In the genomic region with DNA sequence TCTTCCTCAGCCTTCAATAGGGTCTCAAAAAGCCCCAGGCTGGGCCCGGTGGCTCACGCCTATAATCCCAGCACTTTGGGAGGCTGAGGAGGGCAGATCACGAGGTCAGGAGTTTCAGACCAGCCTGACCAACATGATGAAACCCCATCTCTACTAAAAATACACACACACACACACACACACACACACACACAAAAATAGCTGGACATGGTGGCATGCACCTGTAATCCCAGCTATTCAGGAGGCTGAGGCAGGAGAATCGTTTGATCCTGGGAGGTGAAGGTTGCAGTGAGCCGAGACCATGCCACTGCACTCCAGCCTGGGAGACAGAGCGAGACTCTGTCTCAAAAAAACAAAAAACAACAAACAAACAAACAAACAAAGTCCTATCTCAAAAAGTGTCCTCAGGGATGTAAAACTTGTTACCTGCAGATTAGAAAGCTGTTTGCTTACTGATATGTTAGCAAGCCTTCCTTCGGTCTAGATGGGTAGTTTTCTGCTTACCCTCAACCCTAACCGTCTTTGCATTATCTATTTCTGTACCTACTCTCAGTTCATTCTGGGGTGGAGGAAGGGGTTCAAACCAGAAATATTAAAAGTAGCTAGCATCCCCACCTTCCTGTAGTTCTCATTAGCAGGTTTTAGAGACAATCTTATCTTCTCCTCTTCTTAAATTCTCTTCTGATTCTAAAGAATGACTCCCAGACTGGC, we compare ENCODE assay signal across 10 cellular contexts. TPM values are rescaled to one million over a fixed set of nuclear protein-coding genes. Genes with fewer than 3 reads are reported as not detected.
A peak's percentile ranks its signal among the peaks of the same experiment; 100 is the strongest.
DNase-seq lines count a peak whose midpoint lies in the region; ATAC-seq, FAIRE-seq and TF ChIP-seq lines count a peak whose summit lies in the region.
"Not testable (repeated sequence)": the region's sequence is repeated elsewhere in the genome, so short reads cannot be mapped to it uniquely, and the experiment has no call there.
"Had no signal": no experiment of that assay in that cellular context is flagged by ENCODE, and none has a peak within 500 bp of the region (broad histone marks: within the 10 kb centered on the region; RNA-seq: fewer than 3 reads in every experiment).

No MANE protein-coding gene starts in this region.

- not testable (repeated sequence) for H4K20me1 ChIP-seq in SU-DHL-6 (ENCODE audit: low read depth, low read length); GM12878 (ENCODE audit: control insufficient read depth, insufficient read depth)

- H3K4me2 ChIP-seq in SU-DHL-6 (ENCODE audit: low read depth, low read length, poor library complexity, severe bottlenecking), result peak overlapping the region; percentile 90
- peak overlapping the region; percentile 91 for H3K4me2 ChIP-seq in GM12878 (ENCODE audit: control insufficient read depth, insufficient read depth)

- H3K9ac ChIP-seq in SU-DHL-6 (ENCODE audit: low read length) (peak overlapping the region; percentile 77), GM12878 (ENCODE audit: control insufficient read depth, insufficient read depth, low read length) (peak overlapping the region; percentile 64)

- not testable (repeated sequence) for BruUV-seq in GM12878 (replicated peaks; lab: Mats Ljungman, UMichigan)

- CTCF ChIA-PET in GM12878 (lab: Yijun Ruan, JAX), result interaction anchor here (0.9 to 4.4 kb wide), 14 partner anchors 9 to 188 kb away, joined by 3 to 70 read pairs (median 7); no protein-coding TSS in a partner anchor

- not testable (repeated sequence) for TF ChIP-seq CTCF in GM12864 (IDR thresholded peaks at IDR 0.05; ENCODE audit: low read depth, low read length, missing control alignments); SU-DHL-6 (IDR thresholded peaks at IDR 0.05; ENCODE audit: insufficient read depth, low read length, poor library complexity, severe bottlenecking); GM12878 (IDR thresholded peaks at IDR 0.05 in 2 of 3, conservative IDR thresholded peaks at IDR 0.05 in 1 of 3; ENCODE audit: control insufficient read depth in 2 of 3, extremely low read depth in 1 of 3, insufficient read depth in 1 of 3, low read depth in 3 of 3, low read length in 3 of 3); neutrophil (IDR thresholded peaks at IDR 0.05)

- not testable (repeated sequence) for TF ChIP-seq POLR2A in GM12878 (IDR thresholded peaks at IDR 0.05; ENCODE audit: low read depth, low read length)

- in situ Hi-C loops in GM12878 (cut with MboI), result loop anchor here (25.0 kb wide), 1 partner anchor 1212 kb away; the partner anchor contains the start of gene MDM4

- H3K27me3 ChIP-seq in SU-DHL-6 (ENCODE audit: low read length); GM12878 (replicated peaks in 1 of 2; ENCODE audit: control insufficient read depth in 2 of 2, insufficient read depth in 2 of 2, low read length in 1 of 2); neutrophil: not testable (repeated sequence)

- ATAC-seq in GM19025 (IDR thresholded peaks at IDR 0.05; ENCODE audit: low read depth, unreplicated experiment) (peak; percentile 7), GM21723 (IDR thresholded peaks at IDR 0.05; ENCODE audit: unreplicated experiment) (peak; percentile 39), HG03442 (IDR thresholded peaks at IDR 0.05; ENCODE audit: unreplicated experiment) (peak; percentile 16), GM12878 (peak; percentile 53)

- peaks cover 84% of the 10 kb centered on the region for H3F3A ChIP-seq in SU-DHL-6 (ENCODE audit: insufficient read depth)

- WGBS in GM12878 (ENCODE audit: insufficient coverage, insufficient replicate concordance, low lambda C conversion rate, missing lambda C conversion rate), result 1% methylated on average over 8 of the region's 8 CpGs

- TF ChIP-seq RAD21 in GM12878 (IDR thresholded peaks at IDR 0.05; ENCODE audit: insufficient read depth, low read depth, low read length), result not testable (repeated sequence)

- POLR2A ChIA-PET in GM12878 (lab: Charles Lee), result interaction anchor here (0.6 to 4.4 kb wide), 9 partner anchors 7 to 23 kb away, joined by 3 to 146 read pairs (median 6); no protein-coding TSS in a partner anchor

- RAD21 ChIA-PET in GM12878 (lab: Charles Lee; ENCODE audit: unreplicated experiment), result interaction anchor here (0.6 to 2.8 kb wide), 13 partner anchors 9 to 264 kb away, joined by 3 to 23 read pairs (median 5); no protein-coding TSS in a partner anchor

- not testable (repeated sequence) for FAIRE-seq in GM12878 (lab: Jason Lieb, UNC)

- DNase-seq in GM12864 (ENCODE audit: low read depth); GM12878 (ENCODE audit: low read depth, low spot score): not testable (repeated sequence)

- SMC1A ChIA-PET in GM12878 (lab: Charles Lee; ENCODE audit: uncharacterized antibody, unreplicated experiment), result interaction anchor here (1.0 to 3.5 kb wide), 8 partner anchors 10 to 156 kb away, joined by 3 to 74 read pairs (median 8); no protein-coding TSS in a partner anchor

- not testable (repeated sequence) for H3K9me2 ChIP-seq in SU-DHL-6 (replicated peaks; ENCODE audit: insufficient read depth, low read length)

- H3K4me1 ChIP-seq in GM12878 (ENCODE audit: control insufficient read depth, insufficient read depth, low read length) (peaks cover 58% of the 10 kb centered on the region), neutrophil (ENCODE audit: control insufficient read depth in 1 of 2, insufficient read depth in 1 of 2, low read depth in 1 of 2, low read length in 1 of 2) (peaks cover 57 to 62% of the 10 kb centered on the region in 2 experiments)

- peaks cover 35% of the 10 kb centered on the region for H3K79me2 ChIP-seq in SU-DHL-6 (ENCODE audit: insufficient read depth, low read length)
- H3K79me2 ChIP-seq in GM12878 (ENCODE audit: control insufficient read depth, insufficient read depth, low read length), result peaks cover 11% of the 10 kb centered on the region

- H2AFZ ChIP-seq in SU-DHL-6 (ENCODE audit: low read depth, low read length, severe bottlenecking), result not testable (repeated sequence)
- H2AFZ ChIP-seq in GM12878 (ENCODE audit: control insufficient read depth, low read depth, low read length), result peak overlapping the region; percentile 11; the same call in 1 of the 2 replicates

- H3K36me3 ChIP-seq in SU-DHL-6 (ENCODE audit: low read length); GM12878 (ENCODE audit: control insufficient read depth in 2 of 2, insufficient read depth in 2 of 2, low read length in 1 of 2); neutrophil: not testable (repeated sequence)

- TF ChIP-seq EP300 in GM12878 (IDR thresholded peaks at IDR 0.05; ENCODE audit: borderline replicate concordance in 1 of 2, control insufficient read depth in 1 of 2, low read depth in 2 of 2, low read length in 2 of 2), result not testable (repeated sequence)

- H3K4me3 ChIP-seq in GM12864 (ENCODE audit: low read depth, low read length) (peak overlapping the region; percentile 39), SU-DHL-6 (ENCODE audit: insufficient read depth, low read length, poor library complexity, severe bottlenecking) (peak overlapping the region; percentile 41), GM12878 (peak overlapping the region; percentile 43)
- not testable (repeated sequence) for H3K4me3 ChIP-seq in neutrophil (ENCODE audit: low read depth in 1 of 2, low read length in 1 of 2)

- peak overlapping the region; percentile 99 for H3K27ac ChIP-seq in SU-DHL-6 (ENCODE audit: low read depth, low read length)
- H3K27ac ChIP-seq in GM12878 (ENCODE audit: control insufficient read depth, insufficient read depth), result peak overlapping the region; percentile 80
- H3K27ac ChIP-seq in neutrophil, result peak overlapping the region; percentile 75

- H3K9me3 ChIP-seq in SU-DHL-6 (ENCODE audit: insufficient read depth, low read length); GM12878 (replicated peaks; ENCODE audit: control insufficient read depth, insufficient read depth, low read length); neutrophil: not testable (repeated sequence)

- intact Hi-C loops in GM12878 (cut with micrococcal nuclease; ENCODE audit: unreplicated experiment), result loop anchor here (1.0 kb wide), 1 partner anchor 11 kb away; no protein-coding TSS in a partner anchor

TF ChIP-seq in GM12878, 131 proteins besides CTCF, POLR2A, EP300 and RAD21 (continues in another document):
- peak; percentile 82; the same call in 1 of the 2 replicates for TF ChIP-seq HDGF (IDR thresholded peaks at IDR 0.05)

RNA-seq across cellular contexts. Expression of gene BTG2, which starts 5.4 kb away (rescaled TPM):
- 76.6 and 80.8 TPM in 2 replicates for total RNA-seq in GM12878 (2013; cell fraction: nucleolus; rRNA removed)
- total RNA-seq in GM12878 (2014; rRNA removed) (127 and 144 TPM in 2 replicates), GM12878 (2014; rRNA removed; fragmentation: Illumina TruSeq; extraction: Trizol) (66.4 and 68.1 TPM in 2 replicates), GM12878 (2021) (109 TPM in 2 replicates)
- 33.7 TPM for polyA plus RNA-seq in GM12878 (2011; ENCODE audit: low read depth)
- polyA plus RNA-seq in GM12878 (2011; rRNA removed) (131 and 136 TPM in 2 replicates), GM12878 (2014; fragmentation: Illumina TruSeq; extraction: Trizol) (93.3 and 104 TPM in 2 replicates), GM12878 (2014; fragmentation: Nextera tagmentation; extraction: Ambion mirVana) (10 to 100 TPM; 23.3 to 37.2 TPM), GM12878 (2014; rRNA removed) (160 and 187 TPM in 2 replicates), GM12878 (2016; fragmentation: Nextera tagmentation; extraction: Ambion mirVana) (100 to 1,000 TPM in 1 of 2 experiments, 10 to 100 TPM in 1; 91.0 to 103 TPM)
- polyA plus RNA-seq in GM12878 (2011; cell fraction: cytosol; rRNA removed), result 145 and 154 TPM in 2 replicates
- 101 and 145 TPM in 2 replicates for polyA plus RNA-seq in GM12878 (2011; cell fraction: nucleus; rRNA removed)
- polyA plus RNA-seq in GM12878 (2012), result 41.9 and 88.4 TPM in 2 replicates
- 90.9 and 155 TPM in 2 replicates for polyA minus RNA-seq in GM12878 (2011; rRNA and poly(A)+ RNA removed)
- 84.2 and 93.8 TPM in 2 replicates for polyA minus RNA-seq in GM12878 (2011; cell fraction: cytosol; rRNA and poly(A)+ RNA removed)
- 110 and 138 TPM in 2 replicates for polyA minus RNA-seq in GM12878 (2011; cell fraction: nucleus; rRNA and poly(A)+ RNA removed)

RNA-seq across cellular contexts. Expression of gene FMOD, which starts 51.0 kb away (rescaled TPM):
- total RNA-seq in GM12878 (2013; cell fraction: nucleolus; rRNA removed), result 0.17 TPM in 1 of 2 replicates, not detected in the other
- total RNA-seq in GM12878 (2014; rRNA removed) (not detected in 2 replicates), GM12878 (2014; rRNA removed; fragmentation: Illumina TruSeq; extraction: Trizol) (not detected in 2 replicates), GM12878 (2021) (0.19 and 0.26 TPM in 2 replicates)
- polyA plus RNA-seq in GM12878 (2011; ENCODE audit: low read depth), result 0.08 TPM
- polyA plus RNA-seq in GM12878 (2011; rRNA removed) (0.11 and 0.27 TPM in 2 replicates), GM12878 (2014; fragmentation: Illumina TruSeq; extraction: Trizol) (0.03 TPM in 1 of 2 replicates, not detected in the other), GM12878 (2014; fragmentation: Nextera tagmentation; extraction: Ambion mirVana) (not detected), GM12878 (2014; rRNA removed) (not detected in 2 replicates), GM12878 (2016; fragmentation: Nextera tagmentation; extraction: Ambion mirVana) (not detected)
- polyA plus RNA-seq in GM12878 (2011; cell fraction: cytosol; rRNA removed), result 0.13 and 0.15 TPM in 2 replicates
- 0.06 and 0.07 TPM in 2 replicates for polyA plus RNA-seq in GM12878 (2011; cell fraction: nucleus; rRNA removed)
- polyA plus RNA-seq in GM12878 (2012), result 0.07 TPM in 1 of 2 replicates, not detected in the other
- polyA minus RNA-seq in GM12878 (2011; rRNA and poly(A)+ RNA removed), result 0.10 TPM in 1 of 2 replicates, not detected in the other
- polyA minus RNA-seq in GM12878 (2011; cell fraction: cytosol; rRNA and poly(A)+ RNA removed), result not detected in 2 replicates
- polyA minus RNA-seq in GM12878 (2011; cell fraction: nucleus; rRNA and poly(A)+ RNA removed), result 0.12 TPM in 1 of 2 replicates, not detected in the other
- total RNA-seq: activated naive CD8-positive, alpha-beta T cell treated with anti-CD3 and anti-CD28 coated beads, Interleukin-2, amount 10 ng/mL, durations not matched to agents 7 days and 5 days; HT-29; PC-3 had no signal
